ENCODE assay signal across 8 cellular contexts in genomic region chrX:71253253-71254091, GRCh38. TPM values are rescaled to one million over a fixed set of nuclear protein-coding genes. Genes with fewer than 3 reads are reported as not detected.
DNase-seq lines count a peak whose midpoint lies in the region; ATAC-seq and TF ChIP-seq lines count a peak whose summit lies in the region.

No MANE protein-coding gene starts in this region.

- H3K27ac Mint-ChIP-seq in neural crest cell (ENCODE audit: unreplicated experiment): peak overlapping the region; percentile 92

- H3K9me3 Mint-ChIP-seq in neural crest cell: no peaks in the 10 kb centered on the region

- TF ChIP-seq CTCF in fibroblast of pulmonary artery (IDR thresholded peaks at IDR 0.05; ENCODE audit: low read length, missing control alignments) (peak; percentile 40), neural crest cell (conservative IDR thresholded peaks at IDR 0.05) (peak; percentile 58)

- H3K4me3 ChIP-seq in fibroblast of pulmonary artery (replicated peaks; ENCODE audit: low read depth, low read length): peak overlapping the region; percentile 83

- no peaks in the 10 kb centered on the region for H3K27me3 Mint-ChIP-seq in neural crest cell (ENCODE audit: low read depth)

- H3K4me1 Mint-ChIP-seq in neural crest cell: peaks cover 29% of the 10 kb centered on the region

- peaks cover 10% of the 10 kb centered on the region for H3K36me3 Mint-ChIP-seq in neural crest cell (ENCODE audit: low read depth)

- DNase-seq in NCI-H345 (lab: John Stamatoyannopoulos, UW) (peak; percentile 41), NCI-H345 treated with DMSO at 0.1 percent for 48 hours (lab: John Stamatoyannopoulos, UW; ENCODE audit: unreplicated experiment) (no peak), NCI-H2227 (lab: John Stamatoyannopoulos, UW; ENCODE audit: unreplicated experiment) (peak; percentile 84), activated T-helper 1 cell treated with Interleukin-2 at 50 U/mL for 16 hours (ENCODE audit: low read depth) (peak; percentile 12), fibroblast of pulmonary artery (ENCODE audit: low read depth) (peak; percentile 41), neural crest cell (ENCODE audit: low read depth, low spot score) (peak; percentile 37), NK-92 (lab: John Stamatoyannopoulos, UW; ENCODE audit: unreplicated experiment) (no peak)

- ATAC-seq in HG02973 (IDR thresholded peaks at IDR 0.05; ENCODE audit: unreplicated experiment): no peak

- H3K4me3 Mint-ChIP-seq in neural crest cell: peak overlapping the region; percentile 98

RNA-seq across cellular contexts. Expression of gene ZMYM3, which starts 0.5 kb away (rescaled TPM):
- 85.2 and 87.1 TPM in 2 replicates for total RNA-seq in neural crest cell

RNA-seq across cellular contexts. Expression of gene NONO, which starts 30.0 kb away (rescaled TPM):
- total RNA-seq in neural crest cell: 990 and 1,032 TPM in 2 replicates

RNA-seq across cellular contexts. Expression of gene GJB1, which starts 30.4 kb away (rescaled TPM):
- total RNA-seq in neural crest cell: 12.3 and 12.4 TPM in 2 replicates

RNA-seq across cellular contexts. Expression of gene ITGB1BP2, which starts 48.1 kb away (rescaled TPM):
- 7.1 and 10.2 TPM in 2 replicates for total RNA-seq in neural crest cell

Comparison
In these comparisons a context has a peak if more than half of its experiments do, and no peak if none do; other contexts are left out.
1. DNase-seq: peak in NCI-H345 (single experiment), NCI-H2227 (single experiment), activated T-helper 1 cell treated with Interleukin-2 at 50 U/mL for 16 hours (single experiment), fibroblast of pulmonary artery (single experiment) and neural crest cell (single experiment); none in NCI-H345 treated with DMSO at 0.1 percent for 48 hours (single experiment) and NK-92 (single experiment).